In genomic region chr3:22960326-22960984, GRCh38 we compare ENCODE assay signal across 8 cellular contexts.
DNase-seq lines count a peak whose midpoint lies in the region; ATAC-seq and TF ChIP-seq lines count a peak whose summit lies in the region.

No MANE protein-coding gene starts in this region.

- no peak overlapping the region for H3K27ac Mint-ChIP-seq in neural crest cell (ENCODE audit: unreplicated experiment)
- no peak overlapping the region for H3K27ac Mint-ChIP-seq in stimulated activated effector memory CD8-positive, alpha-beta T cell treated with anti-CD3 and anti-CD28 coated beads, Interleukin-12 subunit alpha, Interleukin-12 subunit beta, amount 100 ng/mL, for 72 hours

- no peak for TF ChIP-seq EP300 in esophagus muscularis mucosa (IDR thresholded peaks at IDR 0.05)

- peak overlapping the region in 2 of 4 donors; percentile 13 to 44 for H3K4me3 ChIP-seq in esophagus muscularis mucosa

- H3K36me3 Mint-ChIP-seq in neural crest cell (ENCODE audit: low read depth), result no peaks in the 10 kb centered on the region
- H3K36me3 Mint-ChIP-seq in stimulated activated effector memory CD8-positive, alpha-beta T cell treated with anti-CD3 and anti-CD28 coated beads, Interleukin-12 subunit alpha, Interleukin-12 subunit beta, amount 100 ng/mL, for 72 hours, result no peaks in the 10 kb centered on the region

- 8% methylated on average over 7 of the region's 7 CpGs for WGBS in esophagus muscularis mucosa

- TF ChIP-seq CTCF in esophagus muscularis mucosa (IDR thresholded peaks at IDR 0.05) (peak; percentile 76 to 84 (median 82)), neural crest cell (conservative IDR thresholded peaks at IDR 0.05) (peak; percentile 83)

- peaks cover 8% of the 10 kb centered on the region for H3K27me3 Mint-ChIP-seq in neural crest cell (ENCODE audit: low read depth)

- intact Hi-C loops in esophagus muscularis mucosa (cut with DNase I), result loop anchor here (2.0 to 5.0 kb wide), 2 partner anchors 396 to 783 kb away; no protein-coding TSS in a partner anchor

- TF ChIP-seq POLR2A in esophagus muscularis mucosa (IDR thresholded peaks at IDR 0.05; ENCODE audit: low read depth), result no peak

- H3K36me3 ChIP-seq in esophagus muscularis mucosa, result no peaks in the 10 kb centered on the region

- DNase-seq in Ammon's horn (ENCODE audit: low spot score) (peak; percentile 69), RKO (ENCODE audit: low spot score) (peak; percentile 45), esophagus muscularis mucosa (ENCODE audit: extremely low spot score) (no peak), neural crest cell (ENCODE audit: low read depth, low spot score) (peak; percentile 37)
- DNase-seq in stimulated activated CD4-positive, alpha-beta T cell treated with anti-CD3 and anti-CD28 coated beads, Interleukin-1b, Interleukin-23, amount 100 ng/mL, for 48 hours, result no peak
- DNase-seq in stimulated activated effector memory CD8-positive, alpha-beta T cell treated with anti-CD3 and anti-CD28 coated beads, Interleukin-12 subunit alpha, Interleukin-12 subunit beta, amount 100 ng/mL, for 72 hours (ENCODE audit: low spot score in 2 of 2), result no peak

- no peaks in the 10 kb centered on the region for H3K9me3 ChIP-seq in esophagus muscularis mucosa

- H3K4me1 Mint-ChIP-seq in neural crest cell, result peaks cover 23% of the 10 kb centered on the region
- no peaks in the 10 kb centered on the region for H3K4me1 Mint-ChIP-seq in stimulated activated effector memory CD8-positive, alpha-beta T cell treated with anti-CD3 and anti-CD28 coated beads, Interleukin-12 subunit alpha, Interleukin-12 subunit beta, amount 100 ng/mL, for 72 hours

- no peak overlapping the region for H3K27ac ChIP-seq in esophagus muscularis mucosa (replicated peaks in 1 of 4)

- no peak overlapping the region for H3K4me3 Mint-ChIP-seq in neural crest cell
- no peak overlapping the region for H3K4me3 Mint-ChIP-seq in stimulated activated effector memory CD8-positive, alpha-beta T cell treated with anti-CD3 and anti-CD28 coated beads, Interleukin-12 subunit alpha, Interleukin-12 subunit beta, amount 100 ng/mL, for 72 hours

- H3K4me1 ChIP-seq in esophagus muscularis mucosa, result peaks cover 3 to 15% (median 12%) of the 10 kb centered on the region in 4 donors

- no peaks in the 10 kb centered on the region for H3K9me3 Mint-ChIP-seq in neural crest cell
- H3K9me3 Mint-ChIP-seq in stimulated activated effector memory CD8-positive, alpha-beta T cell treated with anti-CD3 and anti-CD28 coated beads, Interleukin-12 subunit alpha, Interleukin-12 subunit beta, amount 100 ng/mL, for 72 hours, result peaks cover 6% of the 10 kb centered on the region

- H3K27me3 ChIP-seq in esophagus muscularis mucosa, result no peaks in the 10 kb centered on the region

- ATAC-seq in GM18502 (IDR thresholded peaks at IDR 0.05; ENCODE audit: poor library complexity, unreplicated experiment), result peak; percentile 39
- peak; percentile 39 for ATAC-seq in HG03196 (IDR thresholded peaks at IDR 0.05; ENCODE audit: unreplicated experiment)
- ATAC-seq in stimulated activated effector memory CD8-positive, alpha-beta T cell treated with anti-CD3 and anti-CD28 coated beads, Interleukin-12 subunit alpha, Interleukin-12 subunit beta, amount 100 ng/mL, for 72 hours, result no peak

Comparison
In these comparisons a context has a peak if more than half of its experiments do, and no peak if none do; other contexts are left out.
1. DNase-seq: peak in Ammon's horn (single experiment), RKO (single experiment) and neural crest cell (single experiment); none in esophagus muscularis mucosa (single experiment), stimulated activated CD4-positive, alpha-beta T cell treated with anti-CD3 and anti-CD28 coated beads, Interleukin-1b, Interleukin-23, amount 100 ng/mL, for 48 hours (single experiment) and stimulated activated effector memory CD8-positive, alpha-beta T cell treated with anti-CD3 and anti-CD28 coated beads, Interleukin-12 subunit alpha, Interleukin-12 subunit beta, amount 100 ng/mL, for 72 hours (0 of 2).